ENCODE assay signal across 26 cellular contexts in the genomic region with DNA sequence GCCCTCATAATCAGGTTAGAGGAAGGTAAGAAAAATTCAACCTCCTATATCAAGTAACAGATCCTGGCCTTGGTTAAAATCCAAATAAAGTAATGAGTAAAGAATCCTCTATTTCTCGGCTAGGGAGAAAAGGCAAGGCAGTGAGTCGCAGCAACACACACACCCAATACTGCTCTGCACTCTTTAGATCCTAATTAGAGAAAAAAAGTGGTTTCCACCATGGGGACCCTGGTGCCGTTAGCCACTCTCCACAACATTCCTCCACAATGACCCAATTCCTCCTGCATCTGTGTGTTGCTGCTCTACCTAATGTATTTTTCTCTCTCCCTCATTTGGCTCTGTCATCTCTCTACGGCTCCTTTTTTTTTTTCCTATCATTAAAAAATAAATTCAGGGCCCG.
DNase-seq lines count a peak whose midpoint lies in the region; ATAC-seq and TF ChIP-seq lines count a peak whose summit lies in the region.
"Had no signal": no experiment of that assay in that cellular context is flagged by ENCODE, and none has a peak within 500 bp of the region (broad histone marks: within the 10 kb centered on the region; RNA-seq: fewer than 3 reads in every experiment).

No MANE protein-coding gene starts in this region.

- H2BK120ac ChIP-seq in mesendoderm (ENCODE audit: low read depth, low read length) = no peak overlapping the region

- no peak overlapping the region for H3K4me3 Mint-ChIP-seq in CD4-positive, alpha-beta T cell
- H3K4me3 Mint-ChIP-seq: activated CD4-positive, alpha-beta T cell treated with anti-CD3 and anti-CD28 coated beads for 36 hours; activated T-helper 1 cell treated with anti-CD3 and anti-CD28 coated beads, Interleukin-12 subunit alpha, Interleukin-12 subunit beta, Interleukin-2, Interleukin-4 antibody, amounts not matched to agents 30 ng/mL and 10 ng/mL and 1 ng/mL, durations not matched to agents 14 hours and 24 hours and 36 hours; CD4-positive, alpha-beta memory T cell; nephron had no signal

- no peaks in the 10 kb centered on the region for H3K9me3 ChIP-seq in MG63
- H3K9me3 ChIP-seq in CD4-positive, alpha-beta T cell (ENCODE audit: control insufficient read depth, low read length) = no peaks in the 10 kb centered on the region
- H3K9me3 ChIP-seq in esophagus muscularis mucosa = no peaks in the 10 kb centered on the region
- H3K9me3 ChIP-seq: HAP-1, right lobe of liver had no signal

- POLR2A ChIA-PET in CD4-positive, alpha-beta T cell (lab: Charles Lee) = no interaction called here

- no peak overlapping the region for H2BK5ac ChIP-seq in mesendoderm (ENCODE audit: low read length)

- no peak for TF ChIP-seq POLR2A in esophagus muscularis mucosa (IDR thresholded peaks at IDR 0.05; ENCODE audit: low read depth)

- ATAC-seq in CD4-positive, alpha-beta T cell (ENCODE audit: poor library complexity) = no peak
- ATAC-seq in HG03025 (IDR thresholded peaks at IDR 0.05; ENCODE audit: low FRiP score, unreplicated experiment) = no peak
- ATAC-seq: activated CD4-positive, alpha-beta T cell treated with anti-CD3 and anti-CD28 coated beads for 36 hours; GM12878; left lobe of liver; right lobe of liver; Right ventricle myocardium inferior had no signal

- no peak for TF ChIP-seq EP300 in esophagus muscularis mucosa (IDR thresholded peaks at IDR 0.05)

- no peak overlapping the region for H2BK15ac ChIP-seq in mesendoderm (replicated peaks; ENCODE audit: low read depth)

- intact Hi-C loops in CD4-positive, alpha-beta T cell (cut with DNase I, micrococcal nuclease) = loop anchor here in 1 of 2 experiments (5.0 kb wide), 1 partner anchor 439 kb away; no protein-coding TSS in a partner anchor
- intact Hi-C loops in esophagus muscularis mucosa (cut with DNase I) = no loop called here

- no peaks in the 10 kb centered on the region for H3K4me1 Mint-ChIP-seq in CD4-positive, alpha-beta T cell (ENCODE audit: low read depth)
- H3K4me1 Mint-ChIP-seq: activated CD4-positive, alpha-beta T cell treated with anti-CD3 and anti-CD28 coated beads for 36 hours; nephron had no signal

- H3K4me1 ChIP-seq in mesendoderm (ENCODE audit: control insufficient read depth, low read depth, low read length) (peaks cover 5% of the 10 kb centered on the region), esophagus muscularis mucosa (no peaks in the 10 kb centered on the region)
- H3K4me1 ChIP-seq: HAP-1, parathyroid adenoma, right lobe of liver had no signal

- H3K9ac ChIP-seq in mesendoderm (ENCODE audit: low read length) = no peak overlapping the region
- H3K9ac ChIP-seq: parathyroid adenoma had no signal

- H3K18ac ChIP-seq in mesendoderm (ENCODE audit: low read length) = no peak overlapping the region

- H3K27me3 ChIP-seq in MG63 = no peaks in the 10 kb centered on the region
- no peaks in the 10 kb centered on the region for H3K27me3 ChIP-seq in mesendoderm (ENCODE audit: insufficient read depth, low read length, poor library complexity)
- H3K27me3 ChIP-seq in CD4-positive, alpha-beta T cell (ENCODE audit: control insufficient read depth, insufficient read depth, low read length) = peaks cover 12% of the 10 kb centered on the region
- no peaks in the 10 kb centered on the region for H3K27me3 ChIP-seq in esophagus muscularis mucosa
- H3K27me3 ChIP-seq: right lobe of liver had no signal

- CTCF ChIA-PET in CD4-positive, alpha-beta T cell (lab: Charles Lee) = no interaction called here

- no peak overlapping the region for H4K5ac ChIP-seq in mesendoderm (ENCODE audit: low read length)

- H3K27ac Mint-ChIP-seq in CD4-positive, alpha-beta T cell = no peak overlapping the region
- H3K27ac Mint-ChIP-seq: activated CD4-positive, alpha-beta T cell treated with anti-CD3 and anti-CD28 coated beads for 36 hours; activated T-helper 1 cell treated with anti-CD3 and anti-CD28 coated beads, Interleukin-12 subunit alpha, Interleukin-12 subunit beta, Interleukin-2, Interleukin-4 antibody, amounts not matched to agents 30 ng/mL and 10 ng/mL and 1 ng/mL, durations not matched to agents 14 hours and 24 hours and 36 hours; CD4-positive, alpha-beta memory T cell; nephron had no signal

- H3K56ac ChIP-seq in mesendoderm (ENCODE audit: low read length) = no peak overlapping the region

- peaks cover 32% of the 10 kb centered on the region for H3K27me3 Mint-ChIP-seq in CD4-positive, alpha-beta T cell

- no peak overlapping the region for H3K4ac ChIP-seq in mesendoderm (ENCODE audit: low read depth, low read length)

- no peak overlapping the region for H3K4me3 ChIP-seq in MG63
- no peak overlapping the region for H3K4me3 ChIP-seq in choroid plexus epithelial cell (ENCODE audit: low read depth, low read length)
- H3K4me3 ChIP-seq in mesendoderm (ENCODE audit: low read length) = no peak overlapping the region
- no peak overlapping the region for H3K4me3 ChIP-seq in esophagus muscularis mucosa
- H3K4me3 ChIP-seq: GM12878, HAP-1, right lobe of liver had no signal

- no peak overlapping the region for H3K23ac ChIP-seq in mesendoderm (ENCODE audit: low read length)

- WGBS in mesendoderm (ENCODE audit: extremely low coverage, insufficient coverage, low lambda C conversion rate) = no CpG with 5 or more reads among the region's 5 CpGs
- WGBS in esophagus muscularis mucosa = 74% methylated on average over 5 of the region's 5 CpGs

- H3K36me3 ChIP-seq in MG63 = no peaks in the 10 kb centered on the region
- H3K36me3 ChIP-seq in mesendoderm (ENCODE audit: control insufficient read depth, insufficient read depth, low read length) = no peaks in the 10 kb centered on the region
- H3K36me3 ChIP-seq in esophagus muscularis mucosa = no peaks in the 10 kb centered on the region
- H3K36me3 ChIP-seq: HAP-1, right lobe of liver had no signal

- H3K79me2 ChIP-seq in mesendoderm (ENCODE audit: control insufficient read depth, insufficient read depth, low read length) = no peaks in the 10 kb centered on the region
- H3K79me2 ChIP-seq: parathyroid adenoma had no signal

- H3K36me3 Mint-ChIP-seq in CD4-positive, alpha-beta T cell (ENCODE audit: low read depth) = no peaks in the 10 kb centered on the region
- H3K36me3 Mint-ChIP-seq: CD4-positive, alpha-beta memory T cell had no signal

- TF ChIP-seq CTCF in choroid plexus epithelial cell (conservative IDR thresholded peaks at IDR 0.05; ENCODE audit: low read depth, low read length) (no peak), esophagus muscularis mucosa (IDR thresholded peaks at IDR 0.05) (no peak)
- TF ChIP-seq CTCF in CD4-positive, alpha-beta T cell (IDR thresholded peaks at IDR 0.05) = no peak

- no peaks in the 10 kb centered on the region for H3K9me3 Mint-ChIP-seq in CD4-positive, alpha-beta T cell
- H3K9me3 Mint-ChIP-seq: activated T-helper 1 cell treated with anti-CD3 and anti-CD28 coated beads, Interleukin-12 subunit alpha, Interleukin-12 subunit beta, Interleukin-2, Interleukin-4 antibody, amounts not matched to agents 30 ng/mL and 10 ng/mL and 1 ng/mL, durations not matched to agents 14 hours and 24 hours and 36 hours; CD4-positive, alpha-beta memory T cell; nephron had no signal

- H3K4me2 ChIP-seq in mesendoderm (ENCODE audit: low read length) = no peak overlapping the region

- H3K79me1 ChIP-seq in mesendoderm (ENCODE audit: low read length) = no peaks in the 10 kb centered on the region

- H3K27ac ChIP-seq in mesendoderm (ENCODE audit: low read depth, low read length) = no peak overlapping the region
- no peak overlapping the region for H3K27ac ChIP-seq in CD4-positive, alpha-beta T cell (ENCODE audit: low read depth, low read length)
- no peak overlapping the region for H3K27ac ChIP-seq in esophagus muscularis mucosa (replicated peaks in 1 of 4)
- H3K27ac ChIP-seq: parathyroid adenoma, right lobe of liver had no signal

- H4K8ac ChIP-seq in mesendoderm (ENCODE audit: low read depth, low read length) = no peak overlapping the region

- DNase-seq in Daoy (ENCODE audit: low read depth) (peak; percentile 25), MG63 (peak; percentile 14), choroid plexus epithelial cell (ENCODE audit: low read depth) (peak; percentile 17), mesendoderm (peak; percentile 84), NCI-H2029 treated with DMSO at 0.1 percent for 48 hours (lab: John Stamatoyannopoulos, UW) (no peak), esophagus muscularis mucosa (ENCODE audit: extremely low spot score) (no peak)
- no peak for DNase-seq in CD4-positive, alpha-beta T cell
- DNase-seq: activated CD4-positive, alpha-beta T cell treated with anti-CD3 and anti-CD28 coated beads for 36 hours; activated naive CD4-positive, alpha-beta T cell treated with anti-CD3 and anti-CD28 coated beads, Interleukin-2, amount 50 U/mL, for 16 hours; anterior cingulate cortex; CD4-positive, alpha-beta memory T cell; cerebellar nuclear complex; DMS153; effector CD4-positive, alpha-beta T cell; KG1; NCI-H187 treated with DMSO at 0.1 percent for 48 hours; NCI-H774; right lobe of liver had no signal

- H2AK5ac ChIP-seq in mesendoderm (ENCODE audit: low read length) = no peak overlapping the region

Comparison
In these comparisons a context has a peak if more than half of its experiments do, and no peak if none do; other contexts are left out.
1. DNase-seq: peak in Daoy (single experiment), MG63 (single experiment), choroid plexus epithelial cell (single experiment) and mesendoderm (single experiment); none in NCI-H2029 treated with DMSO at 0.1 percent for 48 hours (single experiment), CD4-positive, alpha-beta T cell (0 of 10) and esophagus muscularis mucosa (single experiment).